8 cellular contexts compared by ENCODE assay signal in genomic region chr5:171207256-171207866, GRCh38.
DNase-seq lines count a peak whose midpoint lies in the region; ATAC-seq and TF ChIP-seq lines count a peak whose summit lies in the region.

No MANE protein-coding gene starts in this region.

- no peak for DNase-seq in heart right ventricle
- DNase-seq in left ventricle myocardium superior: no peak
- DNase-seq in SW480 (ENCODE audit: low spot score): peak; percentile 23
- DNase-seq in foreskin fibroblast: peak; percentile 32 to 77
- DNase-seq in skeletal muscle cell (ENCODE audit: low read depth): peak; percentile 4
- DNase-seq in NCI-H774 (lab: John Stamatoyannopoulos, UW): no peak

- H2AFZ ChIP-seq in KMS-11 (ENCODE audit: low read depth): no peak overlapping the region

- no peak for ATAC-seq in heart right ventricle
- no peak for ATAC-seq in left ventricle myocardium superior
- no peak for ATAC-seq in GM18909 (IDR thresholded peaks at IDR 0.05; ENCODE audit: poor library complexity, unreplicated experiment)

- no peak overlapping the region for H3K27ac ChIP-seq in heart right ventricle
- H3K27ac ChIP-seq in KMS-11: no peak overlapping the region

- no peaks in the 10 kb centered on the region for H4K20me1 ChIP-seq in KMS-11 (ENCODE audit: insufficient read depth)

- intact Hi-C loops in heart right ventricle (cut with DNase I) (loop anchor here in 8 of 10 donors (1.0 to 10.0 kb wide), 6 partner anchors 127 to 135 kb away; no protein-coding TSS in a partner anchor), left ventricle myocardium superior (cut with micrococcal nuclease) (loop anchor here (5.0 kb wide), 1 partner anchor 130 kb away; no protein-coding TSS in a partner anchor)

- no peaks in the 10 kb centered on the region for H3K9me3 ChIP-seq in heart right ventricle

- H3K27me3 ChIP-seq in heart right ventricle (peaks cover 0 to 3% (median 0%) of the 10 kb centered on the region in 7 donors), KMS-11 (ENCODE audit: insufficient read depth, low read depth) (no peaks in the 10 kb centered on the region)

- 34 to 39% methylated on average over 6 of the region's 6 CpGs for WGBS in heart right ventricle, 2 donors

- H3K9ac ChIP-seq in KMS-11: no peak overlapping the region

- H3K36me3 ChIP-seq in heart right ventricle (no peaks in the 10 kb centered on the region), KMS-11 (ENCODE audit: insufficient read depth) (no peaks in the 10 kb centered on the region)

- peak; percentile 19 to 69 (median 55) for TF ChIP-seq CTCF in heart right ventricle (IDR thresholded peaks at IDR 0.05)
- TF ChIP-seq CTCF in KMS-11 (conservative IDR thresholded peaks at IDR 0.05; ENCODE audit: low read depth, low read length): peak; percentile 42
- TF ChIP-seq CTCF in foreskin fibroblast (IDR thresholded peaks at IDR 0.05; ENCODE audit: low read depth, low read length): peak; percentile 52

- H3K79me2 ChIP-seq in KMS-11 (ENCODE audit: insufficient read depth, low read depth): no peaks in the 10 kb centered on the region

- H3K4me3 ChIP-seq in heart right ventricle (no peak overlapping the region), KMS-11 (IDR thresholded peaks at IDR 0.05; ENCODE audit: insufficient read depth, low read depth, low read length) (no peak overlapping the region), foreskin fibroblast (ENCODE audit: low read depth in 1 of 2, low read length in 2 of 2) (no peak overlapping the region), skeletal muscle cell (ENCODE audit: low read depth, low read length) (no peak overlapping the region)

- H3K4me2 ChIP-seq in KMS-11: no peak overlapping the region

- H3K4me1 ChIP-seq in heart right ventricle (no peaks in the 10 kb centered on the region), KMS-11 (ENCODE audit: low read depth, poor library complexity, severe bottlenecking) (no peaks in the 10 kb centered on the region)

Comparison
In these comparisons a context has a peak if more than half of its experiments do, and no peak if none do; other contexts are left out.
1. DNase-seq: peak in SW480 (single experiment), foreskin fibroblast (2 of 2) and skeletal muscle cell (single experiment); none in heart right ventricle (0 of 2), left ventricle myocardium superior (single experiment) and NCI-H774 (single experiment).
2. Peak in every context shown above with its lines, with median percentiles within 50 percentile points of each other: CTCF ChIP-seq.